ENCODE assay signal across 10 cellular contexts in genomic region chr13:97254809-97255208, GRCh38. TPM values are rescaled to one million over a fixed set of nuclear protein-coding genes. Genes with fewer than 3 reads are reported as not detected.
A peak's percentile ranks its signal among the peaks of the same experiment; 100 is the strongest.
DNase-seq lines count a peak whose midpoint lies in the region; ATAC-seq and TF ChIP-seq lines count a peak whose summit lies in the region.
"Had no signal": no experiment of that assay in that cellular context is flagged by ENCODE, and none has a peak within 500 bp of the region (broad histone marks: within the 10 kb centered on the region; RNA-seq: fewer than 3 reads in every experiment).

No MANE protein-coding gene starts in this region.

- no peak for TF ChIP-seq CTCF in HFFc6 (IDR thresholded peaks at IDR 0.05)
- no peak for TF ChIP-seq CTCF in fibroblast of villous mesenchyme (IDR thresholded peaks at IDR 0.05; ENCODE audit: insufficient read depth, low read depth, low read length)

- peak overlapping the region; percentile 100 for H3K27ac Mint-ChIP-seq in HFFc6
- peak overlapping the region; percentile 86 for H3K27ac Mint-ChIP-seq in stimulated activated naive CD8-positive, alpha-beta T cell treated with anti-CD3 and anti-CD28 coated beads, Interleukin-15, Interleukin-2, amounts not matched to agents 100 ng/mL and 50 ng/mL, for 24 hours
- no peak overlapping the region for H3K27ac Mint-ChIP-seq in stimulated activated effector memory CD8-positive, alpha-beta T cell treated with anti-CD3 and anti-CD28 coated beads, Interleukin-12 subunit alpha, Interleukin-12 subunit beta, amount 100 ng/mL, for 72 hours

- peaks cover 79% of the 10 kb centered on the region for H3K4me1 Mint-ChIP-seq in HFFc6 (ENCODE audit: low read depth)
- peaks cover 62% of the 10 kb centered on the region for H3K4me1 Mint-ChIP-seq in stimulated activated naive CD8-positive, alpha-beta T cell treated with anti-CD3 and anti-CD28 coated beads, Interleukin-15, Interleukin-2, amounts not matched to agents 100 ng/mL and 50 ng/mL, for 24 hours (ENCODE audit: low read depth)
- peaks cover 63% of the 10 kb centered on the region for H3K4me1 Mint-ChIP-seq in stimulated activated effector memory CD8-positive, alpha-beta T cell treated with anti-CD3 and anti-CD28 coated beads, Interleukin-12 subunit alpha, Interleukin-12 subunit beta, amount 100 ng/mL, for 72 hours

- peaks cover 3% of the 10 kb centered on the region; the same call in 1 of the 2 replicates for H3K27me3 Mint-ChIP-seq in HFFc6 (ENCODE audit: insufficient read depth)
- no peaks in the 10 kb centered on the region for H3K27me3 Mint-ChIP-seq in stimulated activated naive CD8-positive, alpha-beta T cell treated with anti-CD3 and anti-CD28 coated beads, Interleukin-15, Interleukin-2, amounts not matched to agents 100 ng/mL and 50 ng/mL, for 24 hours
- H3K27me3 Mint-ChIP-seq: natural killer cell treated with Interleukin-12 subunit alpha and Interleukin-12 subunit beta and Interleukin-15 and Interleukin-18, amount 100 ng/mL, for 72 hours had no signal

- peaks cover 26% of the 10 kb centered on the region for H3K36me3 Mint-ChIP-seq in HFFc6 (ENCODE audit: low read depth)
- peaks cover 12% of the 10 kb centered on the region for H3K36me3 Mint-ChIP-seq in stimulated activated naive CD8-positive, alpha-beta T cell treated with anti-CD3 and anti-CD28 coated beads, Interleukin-15, Interleukin-2, amounts not matched to agents 100 ng/mL and 50 ng/mL, for 24 hours (ENCODE audit: low read depth)
- H3K36me3 Mint-ChIP-seq in stimulated activated effector memory CD8-positive, alpha-beta T cell treated with anti-CD3 and anti-CD28 coated beads, Interleukin-12 subunit alpha, Interleukin-12 subunit beta, amount 100 ng/mL, for 72 hours = peaks cover 21% of the 10 kb centered on the region
- H3K36me3 Mint-ChIP-seq: natural killer cell treated with Interleukin-12 subunit alpha and Interleukin-12 subunit beta and Interleukin-15 and Interleukin-18, amount 100 ng/mL, for 72 hours had no signal

- H3K4me3 Mint-ChIP-seq in HFFc6 = peak overlapping the region; percentile 67
- no peak overlapping the region for H3K4me3 Mint-ChIP-seq in stimulated activated naive CD8-positive, alpha-beta T cell treated with anti-CD3 and anti-CD28 coated beads, Interleukin-15, Interleukin-2, amounts not matched to agents 100 ng/mL and 50 ng/mL, for 24 hours
- no peak overlapping the region for H3K4me3 Mint-ChIP-seq in stimulated activated effector memory CD8-positive, alpha-beta T cell treated with anti-CD3 and anti-CD28 coated beads, Interleukin-12 subunit alpha, Interleukin-12 subunit beta, amount 100 ng/mL, for 72 hours
- H3K4me3 Mint-ChIP-seq: natural killer cell treated with Interleukin-12 subunit alpha and Interleukin-12 subunit beta and Interleukin-15 and Interleukin-18, amount 100 ng/mL, for 72 hours had no signal

- no peak for ATAC-seq in stimulated activated effector memory CD8-positive, alpha-beta T cell treated with anti-CD3 and anti-CD28 coated beads, Interleukin-12 subunit alpha, Interleukin-12 subunit beta, amount 100 ng/mL, for 72 hours
- ATAC-seq: natural killer cell treated with Interleukin-12 subunit alpha and Interleukin-12 subunit beta and Interleukin-15 and Interleukin-18, amount 100 ng/mL, for 72 hours had no signal

- H3K9me3 Mint-ChIP-seq in HFFc6 = no peaks in the 10 kb centered on the region
- peaks cover 3% of the 10 kb centered on the region for H3K9me3 Mint-ChIP-seq in stimulated activated naive CD8-positive, alpha-beta T cell treated with anti-CD3 and anti-CD28 coated beads, Interleukin-15, Interleukin-2, amounts not matched to agents 100 ng/mL and 50 ng/mL, for 24 hours
- H3K9me3 Mint-ChIP-seq in stimulated activated effector memory CD8-positive, alpha-beta T cell treated with anti-CD3 and anti-CD28 coated beads, Interleukin-12 subunit alpha, Interleukin-12 subunit beta, amount 100 ng/mL, for 72 hours = no peaks in the 10 kb centered on the region
- H3K9me3 Mint-ChIP-seq: natural killer cell treated with Interleukin-12 subunit alpha and Interleukin-12 subunit beta and Interleukin-15 and Interleukin-18, amount 100 ng/mL, for 72 hours had no signal

- no peak overlapping the region for H3K4me3 ChIP-seq in fibroblast of villous mesenchyme (ENCODE audit: low read depth, low read length)

- DNase-seq in HFFc6 (peak; percentile 77), SW 1271 (lab: John Stamatoyannopoulos, UW) (peak; percentile 24 to 75), fibroblast of villous mesenchyme (ENCODE audit: low read depth) (peak; percentile 43), MV-4-11 (lab: John Stamatoyannopoulos, UW) (no peak)
- no peak for DNase-seq in stimulated activated effector memory CD8-positive, alpha-beta T cell treated with anti-CD3 and anti-CD28 coated beads, Interleukin-12 subunit alpha, Interleukin-12 subunit beta, amount 100 ng/mL, for 72 hours (ENCODE audit: low spot score in 2 of 2)
- DNase-seq in activated T-cell treated with anti-CD3 and anti-CD28 coated beads, Interleukin-2, amount 50 U/mL, for 1 hour = no peak
- DNase-seq: Karpas-422; stimulated activated CD4-positive, alpha-beta T cell treated with anti-CD3 and anti-CD28 coated beads, Interleukin-4, amount 100 ng/mL, for 24 hours had no signal

RNA-seq across cellular contexts. Expression of gene MBNL2, which starts 32.7 kb away (rescaled TPM):
- total RNA-seq in HFFc6 (2021; fragmentation: NEBNext Ultra II Directional; extraction: Animal tissue kit (Norgen Biotek cat#: 25700)) = 100 to 1,000 TPM in 3 of 6 experiments, 10 to 100 TPM in 3; 78.5 to 138 (median 99.8) TPM
- total RNA-seq in fibroblast of villous mesenchyme = 70.5 and 120 TPM in 2 replicates

Comparison
In these comparisons a context has a peak if more than half of its experiments do, and no peak if none do; other contexts are left out.
1. DNase-seq: peak in HFFc6 (single experiment), SW 1271 (2 of 2) and fibroblast of villous mesenchyme (single experiment); none in MV-4-11 (single experiment), stimulated activated effector memory CD8-positive, alpha-beta T cell treated with anti-CD3 and anti-CD28 coated beads, Interleukin-12 subunit alpha, Interleukin-12 subunit beta, amount 100 ng/mL, for 72 hours (0 of 2) and activated T-cell treated with anti-CD3 and anti-CD28 coated beads, Interleukin-2, amount 50 U/mL, for 1 hour (single experiment).